8 cellular contexts compared by ENCODE assay signal in the genomic region with DNA sequence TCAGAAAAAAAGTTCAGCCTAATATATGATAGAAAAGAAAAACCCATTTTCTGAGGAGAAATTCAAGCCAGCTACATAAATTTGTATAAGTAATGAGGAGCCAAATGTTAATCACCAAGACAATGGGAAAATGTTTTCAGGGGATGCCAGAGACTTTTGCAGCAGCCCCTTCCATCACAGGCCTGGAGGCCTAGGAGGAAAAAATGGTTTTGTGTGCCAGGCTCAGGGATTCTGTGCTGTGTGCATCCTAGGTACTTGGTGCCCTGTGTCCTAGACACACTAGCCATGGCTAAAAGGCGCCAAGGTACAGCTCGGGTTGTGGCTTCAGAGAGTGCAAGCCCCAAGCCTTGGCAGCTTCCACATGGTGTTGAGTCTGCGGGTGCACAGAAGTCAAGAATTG. TPM values are rescaled to one million over a fixed set of nuclear protein-coding genes. Genes with fewer than 3 reads are reported as not detected.
DNase-seq lines count a peak whose midpoint lies in the region; ATAC-seq, FAIRE-seq and TF ChIP-seq lines count a peak whose summit lies in the region.
"Not testable (repeated sequence)": the region's sequence is repeated elsewhere in the genome, so short reads cannot be mapped to it uniquely, and the experiment has no call there.

No MANE protein-coding gene starts in this region.

- not testable (repeated sequence) for FAIRE-seq in A549 (lab: Jason Lieb, UNC); K562 (lab: Jason Lieb, UNC); HepG2 (lab: Jason Lieb, UNC)

- intact Hi-C loops in K562 (cut with micrococcal nuclease); HepG2 (cut with micrococcal nuclease; ENCODE audit: unreplicated experiment); posterior vena cava (cut with DNase I): not testable (repeated sequence)

- not testable (repeated sequence) for H2BK120ac ChIP-seq in mesendoderm (ENCODE audit: low read depth, low read length)

- H3K79me2 ChIP-seq in K562 (ENCODE audit: control insufficient read depth, insufficient read depth, low read length); HepG2 (ENCODE audit: insufficient read depth, low read length); mesendoderm (ENCODE audit: control insufficient read depth, insufficient read depth, low read length): not testable (repeated sequence)

- not testable (repeated sequence) for ATAC-seq in A549, K562, HepG2

- not testable (repeated sequence) for H3K4me1 Mint-ChIP-seq in endodermal cell; endothelial cell (ENCODE audit: unreplicated experiment)

- not testable (repeated sequence) for BruUV-seq in K562 (replicated peaks; lab: Mats Ljungman, UMichigan); HepG2 (replicated peaks; lab: Mats Ljungman, UMichigan)

- H3K27ac Mint-ChIP-seq in endodermal cell; endothelial cell (ENCODE audit: unreplicated experiment): not testable (repeated sequence)

- H3K27me3 ChIP-seq in K562 (ENCODE audit: control insufficient read depth in 2 of 2, insufficient read depth in 2 of 2, low read length in 2 of 2); endodermal cell (ENCODE audit: control insufficient read depth, insufficient read depth, low read length, poor library complexity, severe bottlenecking); HepG2 (ENCODE audit: control insufficient read depth in 1 of 2, insufficient read depth in 2 of 2, low read length in 2 of 2); mesendoderm (ENCODE audit: insufficient read depth, low read length, poor library complexity): not testable (repeated sequence)

- H3K56ac ChIP-seq in mesendoderm (ENCODE audit: low read length): not testable (repeated sequence)

- H3K4me1 ChIP-seq in A549; HEK293 (ENCODE audit: control insufficient read depth, insufficient read depth, low read length); K562 (replicated peaks in 1 of 2; ENCODE audit: control insufficient read depth in 2 of 2, insufficient read depth in 2 of 2, low read length in 2 of 2); endodermal cell (ENCODE audit: control insufficient read depth, insufficient read depth, low read length); HepG2 (ENCODE audit: insufficient read depth, low read length); mesendoderm (ENCODE audit: control insufficient read depth, low read depth, low read length): not testable (repeated sequence)

- H3K4ac ChIP-seq in mesendoderm (ENCODE audit: low read depth, low read length): not testable (repeated sequence)

- CTCF ChIA-PET in A549 (lab: Yijun Ruan, JAX); HEK293 (lab: Yijun Ruan, JAX); K562 (lab: Yijun Ruan, JAX; ENCODE audit: low intra/inter-chr PET ratio); HepG2 (lab: Yijun Ruan, JAX; ENCODE audit: low intra/inter-chr PET ratio, low total read pairs): not testable (repeated sequence)

- not testable (repeated sequence) for H2AK5ac ChIP-seq in mesendoderm (ENCODE audit: low read length)

- not testable (repeated sequence) for H3K79me1 ChIP-seq in mesendoderm (ENCODE audit: low read length)

- not testable (repeated sequence) for H3K27ac ChIP-seq in A549; HEK293 (ENCODE audit: extremely low read depth, low read depth, low read length); K562 (ENCODE audit: extremely low read depth, low read depth, low read length); endodermal cell (ENCODE audit: low read depth, low read length); HepG2 (ENCODE audit: extremely low read length, insufficient read depth, low read length); mesendoderm (ENCODE audit: low read depth, low read length)

- not testable (repeated sequence) for H3K36me3 ChIP-seq in HEK293 (ENCODE audit: control insufficient read depth in 2 of 2, insufficient read depth in 1 of 2, low read length in 2 of 2); K562 (ENCODE audit: control insufficient read depth, insufficient read depth, low read length); endodermal cell (ENCODE audit: control insufficient read depth, insufficient read depth, low read length); HepG2 (replicated peaks in 1 of 2; ENCODE audit: control insufficient read depth in 1 of 2, insufficient read depth in 2 of 2, low read length in 2 of 2); mesendoderm (ENCODE audit: control insufficient read depth, insufficient read depth, low read length)

- not testable (repeated sequence) for H2BK5ac ChIP-seq in mesendoderm (ENCODE audit: low read length)

- H4K20me1 ChIP-seq in K562 (replicated peaks; ENCODE audit: control insufficient read depth, insufficient read depth, low read length); HepG2 (ENCODE audit: insufficient read depth, low read length): not testable (repeated sequence)

- not testable (repeated sequence) for H4K8ac ChIP-seq in mesendoderm (ENCODE audit: low read depth, low read length)

- not testable (repeated sequence) for H3K9me1 ChIP-seq in K562 (ENCODE audit: control insufficient read depth, insufficient read depth, low read length)

- H3K18ac ChIP-seq in mesendoderm (ENCODE audit: low read length): not testable (repeated sequence)

- TF ChIP-seq CTCF in A549 (IDR thresholded peaks at IDR 0.05); HEK293 (tag by site-specific recombination; IDR thresholded peaks at IDR 0.05); K562 (IDR thresholded peaks at IDR 0.05 in 2 of 3, conservative IDR thresholded peaks at IDR 0.05 in 1 of 3; ENCODE audit: insufficient read depth in 2 of 3, low read depth in 1 of 3, low read length in 3 of 3); endodermal cell (conservative IDR thresholded peaks at IDR 0.05); endothelial cell (IDR thresholded peaks at IDR 0.05; ENCODE audit: unreplicated experiment); HepG2 (CRISPR knock-in tag; IDR thresholded peaks at IDR 0.05): not testable (repeated sequence)

- TF ChIP-seq RAD21 in A549 (conservative IDR thresholded peaks at IDR 0.05 in 1 of 2, IDR thresholded peaks at IDR 0.05 in 1 of 2); K562 (CRISPR knock-in tag; conservative IDR thresholded peaks at IDR 0.05 in 1 of 2, IDR thresholded peaks at IDR 0.05 in 1 of 2); HepG2 (CRISPR knock-in tag; IDR thresholded peaks at IDR 0.05): not testable (repeated sequence)

- H3K9ac ChIP-seq in K562 (ENCODE audit: insufficient read depth in 1 of 2, low read depth in 2 of 2, low read length in 2 of 2); endodermal cell (ENCODE audit: extremely low read depth, low read length, poor library complexity, severe bottlenecking); HepG2 (ENCODE audit: insufficient read depth, low read depth, low read length); mesendoderm (ENCODE audit: low read length): not testable (repeated sequence)

- in situ Hi-C loops in K562 (cut with MboI); HepG2 (cut with HindIII; ENCODE audit: extremely low pct_ligation_motif_present, low pct_unique_long_range_greater_than_20kb): not testable (repeated sequence)

- not testable (repeated sequence) for H4K5ac ChIP-seq in mesendoderm (ENCODE audit: low read length)

- not testable (repeated sequence) for H3K4me3 ChIP-seq in A549; HEK293 (ENCODE audit: low read depth, low read length); K562; HepG2 (replicated peaks in 1 of 3; ENCODE audit: insufficient read depth in 1 of 3, low read depth in 2 of 3, low read length in 3 of 3); mesendoderm (ENCODE audit: low read length)
- H3K4me3 ChIP-seq in endodermal cell (ENCODE audit: low read length): peak overlapping the region; percentile 65

- peaks cover 73% of the 10 kb centered on the region for H3K9me3 Mint-ChIP-seq in endodermal cell
- not testable (repeated sequence) for H3K9me3 Mint-ChIP-seq in endothelial cell (ENCODE audit: unreplicated experiment)

- not testable (repeated sequence) for TF ChIP-seq EP300 in A549 (IDR thresholded peaks at IDR 0.05); K562 (IDR thresholded peaks at IDR 0.05; ENCODE audit: low read length); HepG2 (IDR thresholded peaks at IDR 0.05; ENCODE audit: low read depth in 2 of 2, low read length in 2 of 2); HepG2 (CRISPR knock-in tag; IDR thresholded peaks at IDR 0.05; ENCODE audit: borderline replicate concordance)

- WGBS in A549 (ENCODE audit: missing lambda C conversion rate): 0% methylated on average over 2 of the region's 3 CpGs
- 19% methylated on average over 3 of the region's 3 CpGs for WGBS in K562 (ENCODE audit: insufficient coverage, low coverage, missing lambda C conversion rate)
- 84 to 93% methylated on average over 3 of the region's 3 CpGs for WGBS in endodermal cell (ENCODE audit: insufficient coverage in 1 of 2, insufficient read length in 1 of 2), 2 experiments
- 0% methylated on average over 1 of the region's 3 CpGs for WGBS in HepG2 (ENCODE audit: low lambda C conversion rate)
- no CpG with 5 or more reads among the region's 3 CpGs for WGBS in mesendoderm (ENCODE audit: extremely low coverage, insufficient coverage, low lambda C conversion rate)

- not testable (repeated sequence) for H3K23ac ChIP-seq in mesendoderm (ENCODE audit: low read length)

- H2AFZ ChIP-seq in K562 (ENCODE audit: low read depth, low read length); HepG2 (ENCODE audit: low read length): not testable (repeated sequence)

- not testable (repeated sequence) for H3K4me3 Mint-ChIP-seq in endodermal cell
- H3K4me3 Mint-ChIP-seq in endothelial cell (ENCODE audit: unreplicated experiment): peak overlapping the region; percentile 28

- H3K36me3 Mint-ChIP-seq in endodermal cell (ENCODE audit: low read depth): peaks cover 21% of the 10 kb centered on the region
- not testable (repeated sequence) for H3K36me3 Mint-ChIP-seq in endothelial cell (ENCODE audit: low read depth, unreplicated experiment)

- not testable (repeated sequence) for H3K4me2 ChIP-seq in A549; K562 (ENCODE audit: insufficient read depth, low read length); HepG2 (ENCODE audit: low read depth, low read length); mesendoderm (ENCODE audit: low read length)

- H3K9me3 ChIP-seq in A549 (peaks cover 42% of the 10 kb centered on the region), endodermal cell (ENCODE audit: control insufficient read depth, low read length) (peaks cover 64% of the 10 kb centered on the region), HepG2 (ENCODE audit: low read length) (peaks cover 37% of the 10 kb centered on the region)
- not testable (repeated sequence) for H3K9me3 ChIP-seq in HEK293 (ENCODE audit: control insufficient read depth, insufficient read depth, low read depth, low read length); K562 (replicated peaks; ENCODE audit: control insufficient read depth, insufficient read depth, low read depth, low read length)

- DNase-seq in A549 (ENCODE audit: low read depth in 1 of 2, low spot score in 1 of 2); K562 (ENCODE audit: extremely low read depth in 1 of 4, low spot score in 3 of 4); endodermal cell; endothelial cell (ENCODE audit: low spot score); HepG2 (ENCODE audit: low spot score): not testable (repeated sequence)
- DNase-seq in mesendoderm (peak; percentile 6), posterior vena cava (ENCODE audit: low spot score) (peak; percentile 23)

- not testable (repeated sequence) for H2BK15ac ChIP-seq in mesendoderm (replicated peaks; ENCODE audit: low read depth)

- H3K27me3 Mint-ChIP-seq in endodermal cell (ENCODE audit: insufficient read depth); endothelial cell (ENCODE audit: unreplicated experiment): not testable (repeated sequence)

- TF ChIP-seq POLR2A in A549 (IDR thresholded peaks at IDR 0.05; ENCODE audit: low read length); K562 (conservative IDR thresholded peaks at IDR 0.05); HepG2 (IDR thresholded peaks at IDR 0.05; ENCODE audit: insufficient read depth in 1 of 2, low read depth in 2 of 2, low read length in 2 of 2): not testable (repeated sequence)

- POLR2A ChIA-PET in A549 (lab: Yijun Ruan, JAX); HEK293 (lab: Yijun Ruan, JAX); K562 (lab: Yijun Ruan, JAX); HepG2 (lab: Yijun Ruan, JAX): not testable (repeated sequence)

RNA-seq across cellular contexts. Expression of gene LEKR1, which starts 53.3 kb away (rescaled TPM):
- polyA plus RNA-seq in A549 (2011; rRNA removed) (0.69 and 1.4 TPM in 2 replicates), A549 (2017; fragmentation: RNase III; extraction: RNeasy Plus Mini Kit Qiagen cat#74134 plus additional on column Dnase treatment) (0.89 to 1.3 TPM (median 1.2 TPM) in 3 replicates), K562 (2011; rRNA removed) (1.1 and 1.2 TPM in 2 replicates), K562 (2014; fragmentation: Illumina TruSeq; extraction: Trizol) (0.55 and 0.77 TPM in 2 replicates), K562 (2014; fragmentation: Nextera tagmentation; extraction: Ambion mirVana) (1 to 10 TPM; 1.3 to 1.8 TPM), K562 (2014; rRNA removed) (0.76 and 0.89 TPM in 2 replicates), HepG2 (2011; rRNA removed) (0.39 and 0.49 TPM in 2 replicates)
- 0.31 and 0.32 TPM in 2 replicates for polyA plus RNA-seq in A549 (2012; cell fraction: cytosol; rRNA removed)
- 0.11 and 0.26 TPM in 2 replicates for polyA plus RNA-seq in A549 (2012; cell fraction: nucleus; rRNA removed)
- 2.8 and 3.9 TPM in 2 replicates for polyA minus RNA-seq in A549 (2011; rRNA and poly(A)+ RNA removed)
- 2.5 and 5.3 TPM in 2 replicates for total RNA-seq in K562 (2011; cell fraction: chromatin; rRNA removed; ENCODE audit: low replicate concordance)
- total RNA-seq in K562 (2011; cell fraction: nucleolus; rRNA removed): 1.5 and 3.0 TPM in 2 replicates
- total RNA-seq in K562 (2011; cell fraction: nucleoplasm; rRNA removed): 2.2 and 5.3 TPM in 2 replicates
- total RNA-seq in K562 (2014; rRNA removed) (0.33 and 0.91 TPM in 2 replicates), K562 (2014; rRNA removed; fragmentation: Illumina TruSeq; extraction: Trizol) (1.8 TPM in 2 replicates), K562 (2015; rRNA removed; fragmentation: Illumina TruSeq; extraction: Trizol) (0.87 and 1.1 TPM in 2 replicates), K562 (2021) (0.98 and 1.4 TPM in 2 replicates), endodermal cell (1 to 10 TPM; 1.0 to 1.2 TPM), endothelial cell (ENCODE audit: unreplicated experiment) (0.18 TPM), HepG2 (2016; rRNA removed; fragmentation: Illumina TruSeq; extraction: Trizol) (0.91 and 1.5 TPM in 2 replicates), posterior vena cava (1 to 10 TPM; 1.4 to 1.6 TPM)
- polyA plus RNA-seq in K562 (2011; cell fraction: cytosol; rRNA removed): 0.22 and 0.31 TPM in 2 replicates
- 1.2 TPM in 2 replicates for polyA plus RNA-seq in K562 (2011; cell fraction: nucleus; rRNA removed)
- 1.3 and 2.3 TPM in 2 replicates for polyA plus RNA-seq in K562 (2012)
- 3.7 and 5.4 TPM in 2 replicates for polyA minus RNA-seq in K562 (2011; rRNA and poly(A)+ RNA removed)
- not detected in 2 replicates for polyA minus RNA-seq in K562 (2011; cell fraction: cytosol; rRNA and poly(A)+ RNA removed)
- 6.1 and 8.0 TPM in 2 replicates for polyA minus RNA-seq in K562 (2011; cell fraction: nucleus; rRNA and poly(A)+ RNA removed)
- polyA plus RNA-seq in endodermal cell (2013, experiment 1 of 2): 0.46 TPM
- polyA plus RNA-seq in endodermal cell (2013, experiment 2 of 2): 0.37 TPM
- total RNA-seq in HepG2 (2016; cell fraction: cytosol; rRNA removed; fragmentation: Illumina TruSeq; extraction: Trizol; ENCODE audit: low read depth): 0.61 and 0.79 TPM in 2 replicates
- total RNA-seq in HepG2 (2016; cell fraction: insoluble cytoplasmic fraction; rRNA removed; fragmentation: Illumina TruSeq; extraction: Trizol): 0.17 and 0.33 TPM in 2 replicates
- 0.22 and 0.62 TPM in 2 replicates for total RNA-seq in HepG2 (2016; cell fraction: membrane; rRNA removed; fragmentation: Illumina TruSeq; extraction: Trizol)
- 2.9 TPM in 2 replicates for total RNA-seq in HepG2 (2016; cell fraction: nucleus; rRNA removed; fragmentation: Illumina TruSeq; extraction: Trizol)
- 0.04 and 0.42 TPM in 2 replicates for polyA plus RNA-seq in HepG2 (2011; cell fraction: cytosol; rRNA removed)
- 0.14 and 0.33 TPM in 2 replicates for polyA plus RNA-seq in HepG2 (2011; cell fraction: nucleus; rRNA removed)
- polyA plus RNA-seq in HepG2 (2012): 0.25 and 0.63 TPM in 2 replicates
- 0.61 and 0.87 TPM in 2 replicates for polyA plus RNA-seq in HepG2 (2016; cell fraction: cytosol; fragmentation: Illumina TruSeq; extraction: Trizol; ENCODE audit: low read depth)
- polyA plus RNA-seq in HepG2 (2016; cell fraction: insoluble cytoplasmic fraction; fragmentation: Illumina TruSeq; extraction: Trizol; ENCODE audit: low read depth): 0.84 and 1.2 TPM in 2 replicates
- polyA plus RNA-seq in HepG2 (2016; cell fraction: membrane; fragmentation: Illumina TruSeq; extraction: Trizol; ENCODE audit: low read depth): 0.22 and 0.51 TPM in 2 replicates
- 0.47 TPM in 1 of 2 replicates, not detected in the other for polyA plus RNA-seq in HepG2 (2016; cell fraction: nucleus; fragmentation: Illumina TruSeq; extraction: Trizol; ENCODE audit: insufficient read depth, low read depth)
- 0.18 and 1.6 TPM in 2 replicates for polyA minus RNA-seq in HepG2 (2011; rRNA and poly(A)+ RNA removed; ENCODE audit: low replicate concordance)
- polyA minus RNA-seq in HepG2 (2011; cell fraction: cytosol; rRNA and poly(A)+ RNA removed): not detected in 2 replicates
- 3.3 and 3.9 TPM in 2 replicates for polyA minus RNA-seq in HepG2 (2011; cell fraction: nucleus; rRNA and poly(A)+ RNA removed)
- polyA plus RNA-seq in mesendoderm (2013, experiment 1 of 2): 0.51 TPM
- 0.04 TPM for polyA plus RNA-seq in mesendoderm (2013, experiment 2 of 2)
